ENCODE assay signal across 18 cellular contexts in genomic region chr4:57154191-57154590, GRCh38. TPM values are rescaled to one million over a fixed set of nuclear protein-coding genes. Genes with fewer than 3 reads are reported as not detected.
DNase-seq lines count a peak whose midpoint lies in the region; ATAC-seq, FAIRE-seq and TF ChIP-seq lines count a peak whose summit lies in the region.
"Had no signal": no experiment of that assay in that cellular context is flagged by ENCODE, and none has a peak within 500 bp of the region (broad histone marks: within the 10 kb centered on the region; RNA-seq: fewer than 3 reads in every experiment).

No MANE protein-coding gene starts in this region.

- no peaks in the 10 kb centered on the region for H3K9me3 ChIP-seq in Karpas-422 (ENCODE audit: low read length)
- no peaks in the 10 kb centered on the region for H3K9me3 ChIP-seq in astrocyte (ENCODE audit: insufficient read depth, low read depth, low read length)
- no peaks in the 10 kb centered on the region for H3K9me3 ChIP-seq in T-helper 17 cell (ENCODE audit: control insufficient read depth, low read length, poor library complexity, severe bottlenecking)
- H3K9me3 ChIP-seq: right lobe of liver had no signal

- no peak overlapping the region for H3K4me2 ChIP-seq in Karpas-422 (ENCODE audit: low read depth, low read length, poor library complexity, severe bottlenecking)
- peak overlapping the region; percentile 32 for H3K4me2 ChIP-seq in astrocyte (ENCODE audit: low read length)

- H3K4me3 ChIP-seq in Karpas-422 (ENCODE audit: low read length) = no peak overlapping the region
- H3K4me3 ChIP-seq in astrocyte (ENCODE audit: insufficient read depth, low read depth, low read length) = no peak overlapping the region
- H3K4me3 ChIP-seq: right lobe of liver had no signal

- no peaks in the 10 kb centered on the region for H3K27me3 ChIP-seq in Karpas-422 (ENCODE audit: low read length)
- H3K27me3 ChIP-seq in astrocyte (ENCODE audit: insufficient read depth, low read length) = no peaks in the 10 kb centered on the region
- H3K27me3 ChIP-seq: right lobe of liver had no signal

- no peak for FAIRE-seq in astrocyte (lab: Jason Lieb, UNC)
- no peak for FAIRE-seq in GM12891 (lab: Jason Lieb, UNC)

- DNase-seq in AG09319 (ENCODE audit: extremely low read depth, low read depth) (peak; percentile 82), Karpas-422 (peak; percentile 5), astrocyte (ENCODE audit: low read depth) (peak; percentile 54), foreskin melanocyte (peak; percentile 54), GM12891 (ENCODE audit: insufficient read length, low spot score) (no peak), T-helper 17 cell (no peak)
- DNase-seq: activated CD8-positive, alpha-beta memory T cell treated with anti-CD3 and anti-CD28 coated beads for 24 hours; central memory CD4-positive, alpha-beta T cell; COR-L47; GF-D8; NCI-H526 treated with DMSO at 0.1 percent for 48 hours; right lobe of liver; stimulated activated CD4-positive, alpha-beta T cell treated with anti-CD3 and anti-CD28 coated beads, Interleukin-2, amount 100 ng/mL, for 24 hours had no signal

- no peak for TF ChIP-seq POLR2A in GM12891 (IDR thresholded peaks at IDR 0.05; ENCODE audit: low read depth, low read length)

- H2AFZ ChIP-seq in Karpas-422 (ENCODE audit: low read length) (no peak overlapping the region), astrocyte (ENCODE audit: low read depth, low read length) (no peak overlapping the region)

- H3K36me3 ChIP-seq in Karpas-422 (ENCODE audit: insufficient read depth, low read length) = no peaks in the 10 kb centered on the region
- no peaks in the 10 kb centered on the region for H3K36me3 ChIP-seq in astrocyte (ENCODE audit: insufficient read depth, low read length)
- H3K36me3 ChIP-seq: right lobe of liver had no signal

- H3K9me3 Mint-ChIP-seq in astrocyte (ENCODE audit: unreplicated experiment) = peaks cover 6% of the 10 kb centered on the region
- H3K9me3 Mint-ChIP-seq: activated T-helper 1 cell treated with anti-CD3 and anti-CD28 coated beads, Interleukin-12 subunit alpha, Interleukin-12 subunit beta, Interleukin-2, Interleukin-4 antibody, amounts not matched to agents 30 ng/mL and 10 ng/mL and 1 ng/mL, durations not matched to agents 14 hours and 24 hours and 36 hours had no signal

- no peaks in the 10 kb centered on the region for H3K4me1 ChIP-seq in Karpas-422 (ENCODE audit: low read length)
- peaks cover 17% of the 10 kb centered on the region for H3K4me1 ChIP-seq in astrocyte (ENCODE audit: insufficient read depth, low read length)
- H3K4me1 ChIP-seq: right lobe of liver had no signal

- H3K27ac ChIP-seq in Karpas-422 (ENCODE audit: low read length) = no peak overlapping the region
- no peak overlapping the region for H3K27ac ChIP-seq in astrocyte (ENCODE audit: low read depth, low read length)
- H3K27ac ChIP-seq: right lobe of liver had no signal

- no peak for ATAC-seq in HG03196 (IDR thresholded peaks at IDR 0.05; ENCODE audit: unreplicated experiment)
- no peak for ATAC-seq in HG03565 (IDR thresholded peaks at IDR 0.05; ENCODE audit: unreplicated experiment)
- ATAC-seq in T-helper 17 cell = no peak
- ATAC-seq: Panc1, right lobe of liver had no signal

- H3K79me2 ChIP-seq in Karpas-422 (ENCODE audit: low read length) (no peaks in the 10 kb centered on the region), astrocyte (ENCODE audit: insufficient read depth, low read length) (no peaks in the 10 kb centered on the region)

- H4K20me1 ChIP-seq in Karpas-422 (ENCODE audit: insufficient read depth, low read depth, low read length) (no peaks in the 10 kb centered on the region), astrocyte (ENCODE audit: insufficient read depth, low read length) (no peaks in the 10 kb centered on the region)

- H3K27ac Mint-ChIP-seq in astrocyte (ENCODE audit: unreplicated experiment) = peak overlapping the region; percentile 47
- no peak overlapping the region for H3K27ac Mint-ChIP-seq in T-helper 17 cell
- H3K27ac Mint-ChIP-seq: activated T-helper 1 cell treated with anti-CD3 and anti-CD28 coated beads, Interleukin-12 subunit alpha, Interleukin-12 subunit beta, Interleukin-2, Interleukin-4 antibody, amounts not matched to agents 30 ng/mL and 10 ng/mL and 1 ng/mL, durations not matched to agents 14 hours and 24 hours and 36 hours had no signal

- no peaks in the 10 kb centered on the region for H3K27me3 Mint-ChIP-seq in astrocyte (ENCODE audit: low read depth, unreplicated experiment)
- peaks cover 71% of the 10 kb centered on the region for H3K27me3 Mint-ChIP-seq in T-helper 17 cell

- no peak overlapping the region for H3K4me3 Mint-ChIP-seq in astrocyte (ENCODE audit: unreplicated experiment)
- H3K4me3 Mint-ChIP-seq in T-helper 17 cell = no peak overlapping the region
- H3K4me3 Mint-ChIP-seq: activated T-helper 1 cell treated with anti-CD3 and anti-CD28 coated beads, Interleukin-12 subunit alpha, Interleukin-12 subunit beta, Interleukin-2, Interleukin-4 antibody, amounts not matched to agents 30 ng/mL and 10 ng/mL and 1 ng/mL, durations not matched to agents 14 hours and 24 hours and 36 hours; mesothelial cell of epicardium had no signal

- H3K36me3 Mint-ChIP-seq in astrocyte (ENCODE audit: low read depth, unreplicated experiment) (no peaks in the 10 kb centered on the region), T-helper 17 cell (ENCODE audit: low read depth) (no peaks in the 10 kb centered on the region)

- TF ChIP-seq CTCF in AG09319 (IDR thresholded peaks at IDR 0.05; ENCODE audit: low read depth, low read length) (no peak), astrocyte (IDR thresholded peaks at IDR 0.05; ENCODE audit: insufficient read depth, low read depth, low read length) (no peak)

- H3K9ac ChIP-seq in Karpas-422 (ENCODE audit: low read length) (no peak overlapping the region), astrocyte (ENCODE audit: low read length) (no peak overlapping the region)

- H3K9me2 ChIP-seq in Karpas-422 (replicated peaks; ENCODE audit: insufficient read depth, low read length) = no peaks in the 10 kb centered on the region

- peaks cover 37% of the 10 kb centered on the region for H3K4me1 Mint-ChIP-seq in astrocyte (ENCODE audit: low read depth, unreplicated experiment)
- H3K4me1 Mint-ChIP-seq in T-helper 17 cell = no peaks in the 10 kb centered on the region

TF ChIP-seq in GM12891, 5 proteins besides CTCF, POLR2A, EP300 and RAD21:
- no peak for TF ChIP-seq SPI1 (IDR thresholded peaks at IDR 0.05; ENCODE audit: low read depth, low read length)
- no peak for TF ChIP-seq POU2F2 (IDR thresholded peaks at IDR 0.05; ENCODE audit: low read depth, low read length)
- no peak for TF ChIP-seq TAF1 (IDR thresholded peaks at IDR 0.05; ENCODE audit: low read depth, low read length)
- TF ChIP-seq POLR2AphosphoS5 (IDR thresholded peaks at IDR 0.05; ENCODE audit: low read depth, low read length) = no peak
- TF ChIP-seq PAX5 (IDR thresholded peaks at IDR 0.05; ENCODE audit: insufficient read depth, low read length, severe bottlenecking) = no peak
TF ChIP-seq in GM12891: peak in this region for 0.

RNA-seq across cellular contexts. Expression of gene IGFBP7, which starts 44.0 kb away (rescaled TPM):
- total RNA-seq in Karpas-422 (2014; rRNA removed; shearing (Covaris generic); ENCODE audit: low replicate concordance) = not detected in 2 replicates
- 930 and 1,304 TPM in 2 replicates for total RNA-seq in astrocyte
- polyA plus RNA-seq in GM12891 (2012; ENCODE audit: low read depth, missing spikeins) = 0.18 TPM
- total RNA-seq in T-helper 17 cell = under 1 TPM; 0.22 to 0.37 TPM
- total RNA-seq: activated T-helper 1 cell treated with anti-CD3 and anti-CD28 coated beads, Interleukin-12 subunit alpha, Interleukin-12 subunit beta, Interleukin-2, Interleukin-4 antibody, amounts not matched to agents 30 ng/mL and 10 ng/mL and 1 ng/mL, durations not matched to agents 14 hours and 24 hours and 36 hours had no signal

Comparison
In these comparisons a context has a peak if more than half of its experiments do, and no peak if none do; other contexts are left out.
1. DNase-seq: peak in AG09319 (single experiment), Karpas-422 (single experiment), astrocyte (single experiment) and foreskin melanocyte (single experiment); none in GM12891 (single experiment) and T-helper 17 cell (0 of 3).
2. RNA of gene IGFBP7, which starts 44.0 kb away (total RNA-seq): 930 to 1,304 TPM in astrocyte; 0.22 to 0.37 TPM in T-helper 17 cell and not detected in Karpas-422; every median in the first group is over 100 times any median in the second.